ENCODE assay signal across 1 cellular context in the genomic region with DNA sequence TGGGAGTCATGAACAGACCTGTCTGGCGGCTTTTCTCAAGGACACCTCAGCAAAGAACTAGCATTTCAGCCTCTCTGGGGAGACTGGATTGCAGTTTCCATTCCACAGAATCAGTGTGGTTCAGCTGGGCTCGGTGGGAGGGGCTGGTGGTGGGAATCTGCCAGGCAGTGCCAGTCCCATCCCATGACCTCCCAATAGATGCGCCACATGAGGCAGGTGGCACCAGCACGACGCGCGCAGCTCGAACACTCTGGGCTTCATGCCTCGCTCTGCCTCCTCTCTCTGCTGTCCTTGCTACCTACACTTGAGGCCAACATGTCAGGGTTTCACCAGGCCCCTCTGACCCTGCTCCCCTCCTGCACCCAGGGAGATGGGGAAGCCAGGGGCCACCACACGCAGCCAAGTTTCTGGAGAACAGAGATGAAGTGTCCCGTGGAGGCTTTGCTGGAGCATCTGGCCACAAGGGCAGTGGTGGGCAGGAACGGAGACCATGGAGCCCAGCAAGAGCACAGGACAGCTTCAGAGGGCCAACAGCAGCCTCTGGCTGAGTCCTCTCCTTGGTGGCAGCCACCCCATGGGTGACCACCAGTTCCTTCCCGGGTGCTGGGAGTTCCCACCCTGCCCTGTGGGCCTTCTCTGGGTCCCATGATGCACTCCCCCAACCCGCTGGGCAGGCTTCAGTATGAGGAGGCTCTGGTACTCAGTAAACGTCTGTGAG.
TF ChIP-seq lines count a peak whose summit lies in the region.

No MANE protein-coding gene starts in this region.

TF ChIP-seq in HepG2, 621 proteins besides CTCF, POLR2A, EP300 and RAD21:
- TF ChIP-seq ZNF687 (CRISPR knock-in tag; IDR thresholded peaks at IDR 0.05) = peak; percentile 13; the same call in 1 of the 2 replicates
- no peak for TF ChIP-seq FOXO1 (CRISPR knock-in tag; IDR thresholded peaks at IDR 0.05)
